Comparison of ENCODE assay signal across 2 cellular contexts in genomic region chr2:55176094-55176415, GRCh38.
TF ChIP-seq lines count a peak whose summit lies in the region.

No MANE protein-coding gene starts in this region.

TF ChIP-seq in A549, 52 proteins besides CTCF, POLR2A, EP300 and RAD21 (continued from another document):
- no peak for TF ChIP-seq HOXA7 (CRISPR knock-in tag; IDR thresholded peaks at IDR 0.05)
- TF ChIP-seq CHD4 (IDR thresholded peaks at IDR 0.05; ENCODE audit: borderline replicate concordance): no peak
- TF ChIP-seq, protein P1, sequence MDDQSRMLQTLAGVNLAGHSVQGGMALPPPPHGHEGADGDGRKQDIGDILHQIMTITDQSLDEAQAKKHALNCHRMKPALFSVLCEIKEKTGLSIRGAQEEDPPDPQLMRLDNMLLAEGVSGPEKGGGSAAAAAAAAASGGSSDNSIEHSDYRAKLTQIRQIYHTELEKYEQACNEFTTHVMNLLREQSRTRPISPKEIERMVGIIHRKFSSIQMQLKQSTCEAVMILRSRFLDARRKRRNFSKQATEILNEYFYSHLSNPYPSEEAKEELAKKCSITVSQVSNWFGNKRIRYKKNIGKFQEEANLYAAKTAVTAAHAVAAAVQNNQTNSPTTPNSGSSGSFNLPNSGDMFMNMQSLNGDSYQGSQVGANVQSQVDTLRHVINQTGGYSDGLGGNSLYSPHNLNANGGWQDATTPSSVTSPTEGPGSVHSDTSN (IDR thresholded peaks at IDR 0.05): no peak
- no peak for TF ChIP-seq EHF (CRISPR knock-in tag; IDR thresholded peaks at IDR 0.05)
- no peak for TF ChIP-seq MAZ (IDR thresholded peaks at IDR 0.05; ENCODE audit: borderline replicate concordance, low read depth, low read length)
- no peak for TF ChIP-seq ZNF302 (CRISPR knock-in tag; IDR thresholded peaks at IDR 0.05)
- TF ChIP-seq FOXS1 (CRISPR knock-in tag; IDR thresholded peaks at IDR 0.05): no peak
- TF ChIP-seq BCL3 (IDR thresholded peaks at IDR 0.05): no peak
- TF ChIP-seq CHD2 (IDR thresholded peaks at IDR 0.05; ENCODE audit: low read length, partially characterized antibody): no peak
- TF ChIP-seq RNF2 (IDR thresholded peaks at IDR 0.05; ENCODE audit: borderline replicate concordance, low read depth): no peak
- TF ChIP-seq NFE2L2 (conservative IDR thresholded peaks at IDR 0.05; ENCODE audit: low read length): no peak
- no peak for TF ChIP-seq RARB (CRISPR knock-in tag; IDR thresholded peaks at IDR 0.05)
- no peak for TF ChIP-seq ZSCAN20 (CRISPR knock-in tag; IDR thresholded peaks at IDR 0.05)
- no peak for TF ChIP-seq HEYL (CRISPR knock-in tag; IDR thresholded peaks at IDR 0.05)

TF ChIP-seq in GM12891, 5 proteins besides CTCF, POLR2A, EP300 and RAD21:
- TF ChIP-seq POU2F2 (IDR thresholded peaks at IDR 0.05; ENCODE audit: low read depth, low read length) (no peak), PAX5 (IDR thresholded peaks at IDR 0.05; ENCODE audit: insufficient read depth, low read length, severe bottlenecking) (no peak), POLR2AphosphoS5 (IDR thresholded peaks at IDR 0.05; ENCODE audit: low read depth, low read length) (no peak), SPI1 (IDR thresholded peaks at IDR 0.05; ENCODE audit: low read depth, low read length) (no peak), TAF1 (IDR thresholded peaks at IDR 0.05; ENCODE audit: low read depth, low read length) (no peak)
TF ChIP-seq in GM12891: peak in this region for 0.
